1 cellular context compared by ENCODE assay signal in genomic region chr2:120230515-120231471, GRCh38.
TF ChIP-seq lines count a peak whose summit lies in the region.

No MANE protein-coding gene starts in this region.

TF ChIP-seq in IMR-90, 13 proteins besides CTCF, POLR2A, EP300 and RAD21 (continued from another document):
- no peak for TF ChIP-seq SMC3 (IDR thresholded peaks at IDR 0.05; ENCODE audit: low read depth, low read length)
- TF ChIP-seq, protein P1, sequence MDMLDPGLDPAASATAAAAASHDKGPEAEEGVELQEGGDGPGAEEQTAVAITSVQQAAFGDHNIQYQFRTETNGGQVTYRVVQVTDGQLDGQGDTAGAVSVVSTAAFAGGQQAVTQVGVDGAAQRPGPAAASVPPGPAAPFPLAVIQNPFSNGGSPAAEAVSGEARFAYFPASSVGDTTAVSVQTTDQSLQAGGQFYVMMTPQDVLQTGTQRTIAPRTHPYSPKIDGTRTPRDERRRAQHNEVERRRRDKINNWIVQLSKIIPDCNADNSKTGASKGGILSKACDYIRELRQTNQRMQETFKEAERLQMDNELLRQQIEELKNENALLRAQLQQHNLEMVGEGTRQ (IDR thresholded peaks at IDR 0.05; ENCODE audit: low read depth, low read length) = no peak
